ENCODE assay signal across 8 cellular contexts in the genomic region with DNA sequence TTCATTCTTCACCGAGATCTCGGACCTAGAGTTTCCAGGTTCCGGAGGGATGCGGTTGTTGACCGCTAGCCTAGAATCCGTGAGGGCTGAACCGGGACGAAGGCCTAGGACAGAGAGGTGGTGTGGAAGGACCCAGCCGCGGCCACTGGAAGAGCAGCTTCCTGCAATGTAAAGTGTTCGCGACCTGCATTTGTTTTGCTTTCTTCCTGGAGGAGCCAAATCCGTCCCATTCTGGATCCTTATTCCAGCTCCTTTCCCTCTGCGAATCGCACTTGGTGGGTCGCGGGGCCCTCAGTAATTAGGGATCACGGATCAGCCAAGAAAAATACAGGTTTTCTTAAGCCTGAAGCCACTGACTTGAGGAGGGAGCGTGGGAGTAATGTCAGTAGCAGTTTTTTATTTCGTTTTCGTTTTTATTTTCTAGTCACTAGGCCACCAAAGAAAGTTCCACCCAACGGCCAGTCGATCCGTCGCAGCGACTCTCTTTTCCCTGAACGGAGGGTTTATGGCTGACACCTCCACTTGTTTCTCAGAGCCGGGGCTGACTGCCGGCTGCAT. TPM values are rescaled to one million over a fixed set of nuclear protein-coding genes. Genes with fewer than 3 reads are reported as not detected.
DNase-seq lines count a peak whose midpoint lies in the region; ATAC-seq and TF ChIP-seq lines count a peak whose summit lies in the region.

No MANE protein-coding gene starts in this region.

- H3K4me1 ChIP-seq in GM23338 (ENCODE audit: insufficient read depth), result peaks cover 14% of the 10 kb centered on the region; the same call in 1 of the 2 replicates
- H3K4me1 ChIP-seq in MM.1S (ENCODE audit: low read length), result peaks cover 14% of the 10 kb centered on the region
- H3K4me1 ChIP-seq in effector memory CD4-positive, alpha-beta T cell (ENCODE audit: control insufficient read depth, insufficient read depth, low read length, poor library complexity, severe bottlenecking), result peaks cover 24% of the 10 kb centered on the region
- H3K4me1 ChIP-seq in trophoblast cell (ENCODE audit: control insufficient read depth in 1 of 2, insufficient read depth in 2 of 2, low read length in 2 of 2), result no peaks in the 10 kb centered on the region

- no peak overlapping the region for H4K91ac ChIP-seq in trophoblast cell (ENCODE audit: low read depth, low read length)

- no peak overlapping the region for H2BK5ac ChIP-seq in trophoblast cell (ENCODE audit: low read depth, low read length, poor library complexity)

- peaks cover 72% of the 10 kb centered on the region for H3K27me3 Mint-ChIP-seq in GM23338 (ENCODE audit: insufficient read depth, low read depth, poor library complexity)

- ATAC-seq in GM18858 (IDR thresholded peaks at IDR 0.05; ENCODE audit: unreplicated experiment) (peak; percentile 20), GM23338 (peak; percentile 15; the same call in 1 of the 3 replicates)

- H2BK120ac ChIP-seq in trophoblast cell (ENCODE audit: insufficient read depth, low read length, poor library complexity), result no peak overlapping the region

- peaks cover 3% of the 10 kb centered on the region; the same call in 1 of the 3 replicates for H3K36me3 Mint-ChIP-seq in GM23338 (ENCODE audit: low read depth)

- H3K4me3 ChIP-seq in GM23338 (peak overlapping the region; percentile 54), MM.1S (ENCODE audit: low read length) (peak overlapping the region; percentile 78), trophoblast cell (ENCODE audit: low read depth, low read length) (peak overlapping the region; percentile 65)
- peak overlapping the region; percentile 70 for H3K4me3 ChIP-seq in effector memory CD4-positive, alpha-beta T cell (ENCODE audit: insufficient read depth, low read depth, low read length, poor library complexity, severe bottlenecking)

- in situ Hi-C loops in G401 (cut with HindIII; ENCODE audit: low sequenced_read_pairs), result no loop called here

- H2AK5ac ChIP-seq in trophoblast cell (ENCODE audit: low read length), result no peak overlapping the region

- H3K9me3 Mint-ChIP-seq in GM23338, result peaks cover 45% of the 10 kb centered on the region

- no peak overlapping the region for H3K18ac ChIP-seq in trophoblast cell (ENCODE audit: low read length)

- H4K8ac ChIP-seq in trophoblast cell (ENCODE audit: low read depth, low read length), result no peak overlapping the region

- DNase-seq in GM23338 (ENCODE audit: low spot score) (peak; percentile 47), MM.1S (no peak), trophoblast cell (no peak), dedifferentiated amniotic fluid mesenchymal stem cell (ENCODE audit: extremely low spot score) (no peak), GM19240 (ENCODE audit: insufficient read length, low spot score) (no peak), G401 (ENCODE audit: low spot score) (no peak)
- no peak for DNase-seq in effector memory CD4-positive, alpha-beta T cell

- peaks cover 9% of the 10 kb centered on the region for H4K20me1 ChIP-seq in GM23338 (replicated peaks; ENCODE audit: insufficient read depth)
- H4K20me1 ChIP-seq in MM.1S (ENCODE audit: insufficient read depth, low read length), result no peaks in the 10 kb centered on the region

- no peak overlapping the region for H3K27ac ChIP-seq in GM23338 (ENCODE audit: low read depth)
- H3K27ac ChIP-seq in MM.1S (ENCODE audit: low read length), result peak overlapping the region; percentile 98
- H3K27ac ChIP-seq in effector memory CD4-positive, alpha-beta T cell (ENCODE audit: insufficient read depth, low read length, poor library complexity, severe bottlenecking), result peak overlapping the region; percentile 95
- H3K27ac ChIP-seq in trophoblast cell (ENCODE audit: low read depth, low read length), result no peak overlapping the region

- H3K27me3 ChIP-seq in GM23338 (ENCODE audit: insufficient read depth) (peaks cover 98% of the 10 kb centered on the region), MM.1S (replicated peaks; ENCODE audit: insufficient read depth, low read length) (no peaks in the 10 kb centered on the region), trophoblast cell (ENCODE audit: insufficient read depth, low read length) (peaks cover 38% of the 10 kb centered on the region)
- no peaks in the 10 kb centered on the region for H3K27me3 ChIP-seq in effector memory CD4-positive, alpha-beta T cell (replicated peaks; ENCODE audit: control insufficient read depth, insufficient read depth, low read length, poor library complexity, severe bottlenecking)

- no peak overlapping the region for H3K23ac ChIP-seq in trophoblast cell (ENCODE audit: low read length)

- no peaks in the 10 kb centered on the region for H3K9me2 ChIP-seq in GM23338 (ENCODE audit: insufficient read depth)
- no peaks in the 10 kb centered on the region for H3K9me2 ChIP-seq in MM.1S (replicated peaks; ENCODE audit: insufficient read depth, low read length)

- no peaks in the 10 kb centered on the region; the same call in 1 of the 2 replicates for H3K36me3 ChIP-seq in GM23338 (ENCODE audit: insufficient read depth)
- no peaks in the 10 kb centered on the region for H3K36me3 ChIP-seq in MM.1S (replicated peaks; ENCODE audit: insufficient read depth, low read length)
- no peaks in the 10 kb centered on the region for H3K36me3 ChIP-seq in effector memory CD4-positive, alpha-beta T cell (ENCODE audit: control insufficient read depth, insufficient read depth, low read length)
- no peaks in the 10 kb centered on the region for H3K36me3 ChIP-seq in trophoblast cell (ENCODE audit: control insufficient read depth in 1 of 2, insufficient read depth in 2 of 2, low read length in 2 of 2)

- no peak for TF ChIP-seq CTCF in GM23338 (conservative IDR thresholded peaks at IDR 0.05; ENCODE audit: low read depth in 2 of 2)
- TF ChIP-seq CTCF in MM.1S (IDR thresholded peaks at IDR 0.05; ENCODE audit: low read length), result no peak

- peak overlapping the region; percentile 63 for H3K4me3 Mint-ChIP-seq in GM23338

- H2AFZ ChIP-seq in GM23338 (peak overlapping the region; percentile 89), MM.1S (ENCODE audit: low read length) (peak overlapping the region; percentile 81), trophoblast cell (ENCODE audit: insufficient read depth, low read length, poor library complexity) (peak overlapping the region; percentile 61)

- H3K4ac ChIP-seq in trophoblast cell (ENCODE audit: low read depth, low read length), result no peak overlapping the region

- peak overlapping the region; percentile 86 for H3K4me2 ChIP-seq in GM23338
- peak overlapping the region; percentile 62 for H3K4me2 ChIP-seq in MM.1S (ENCODE audit: low read depth, low read length)
- H3K4me2 ChIP-seq in trophoblast cell (ENCODE audit: low read length), result peak overlapping the region; percentile 89

- peaks cover 6% of the 10 kb centered on the region; the same call in 2 of the 3 replicates for H3K4me1 Mint-ChIP-seq in GM23338

- H3K9ac ChIP-seq in MM.1S (ENCODE audit: low read length), result peak overlapping the region; percentile 93
- no peak overlapping the region for H3K9ac ChIP-seq in trophoblast cell (ENCODE audit: low read length)

- H3K14ac ChIP-seq in trophoblast cell (ENCODE audit: low read length), result no peak overlapping the region

- H3K27ac Mint-ChIP-seq in GM23338, result no peak overlapping the region

- H4K12ac ChIP-seq in trophoblast cell (ENCODE audit: low read depth, low read length), result no peak overlapping the region

- peaks cover 18% of the 10 kb centered on the region; the same call in 1 of the 2 replicates for H3F3A ChIP-seq in GM23338 (replicated peaks; ENCODE audit: low read depth)
- H3F3A ChIP-seq in MM.1S (ENCODE audit: insufficient read depth, low read length), result peaks cover 37% of the 10 kb centered on the region

- H3K79me1 ChIP-seq in trophoblast cell (ENCODE audit: low read length), result no peaks in the 10 kb centered on the region

- no peaks in the 10 kb centered on the region for H3K9me3 ChIP-seq in MM.1S (replicated peaks; ENCODE audit: insufficient read depth, low read length)
- H3K9me3 ChIP-seq in effector memory CD4-positive, alpha-beta T cell (ENCODE audit: control insufficient read depth, low read length), result no peaks in the 10 kb centered on the region
- H3K9me3 ChIP-seq in trophoblast cell (ENCODE audit: insufficient read depth, low read depth, low read length), result peaks cover 15% of the 10 kb centered on the region

- H3K79me2 ChIP-seq in GM23338 (replicated peaks; ENCODE audit: insufficient read depth) (no peaks in the 10 kb centered on the region), MM.1S (ENCODE audit: low read length) (peaks cover 8% of the 10 kb centered on the region; the same call in 1 of the 2 replicates), trophoblast cell (ENCODE audit: control insufficient read depth, insufficient read depth, low read length, poor library complexity) (no peaks in the 10 kb centered on the region)

- no peak overlapping the region for H2BK12ac ChIP-seq in trophoblast cell (ENCODE audit: low read length)

- no CpG with 5 or more reads among the region's 29 CpGs for WGBS in trophoblast cell (ENCODE audit: extremely low coverage, insufficient coverage, insufficient read length)

TF ChIP-seq in GM23338, 12 proteins besides CTCF, POLR2A, EP300 and RAD21:
- TF ChIP-seq EZH2 (IDR thresholded peaks at IDR 0.05; ENCODE audit: low read depth, unreplicated experiment), result peak; percentile 88
- TF ChIP-seq, protein P1, sequence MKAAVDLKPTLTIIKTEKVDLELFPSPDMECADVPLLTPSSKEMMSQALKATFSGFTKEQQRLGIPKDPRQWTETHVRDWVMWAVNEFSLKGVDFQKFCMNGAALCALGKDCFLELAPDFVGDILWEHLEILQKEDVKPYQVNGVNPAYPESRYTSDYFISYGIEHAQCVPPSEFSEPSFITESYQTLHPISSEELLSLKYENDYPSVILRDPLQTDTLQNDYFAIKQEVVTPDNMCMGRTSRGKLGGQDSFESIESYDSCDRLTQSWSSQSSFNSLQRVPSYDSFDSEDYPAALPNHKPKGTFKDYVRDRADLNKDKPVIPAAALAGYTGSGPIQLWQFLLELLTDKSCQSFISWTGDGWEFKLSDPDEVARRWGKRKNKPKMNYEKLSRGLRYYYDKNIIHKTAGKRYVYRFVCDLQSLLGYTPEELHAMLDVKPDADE (IDR thresholded peaks at IDR 0.05), result no peak
TF ChIP-seq in GM23338: peak in this region for 1.

RNA-seq across cellular contexts. Expression of gene ANXA2R, which starts 48.6 kb away (rescaled TPM):
- total RNA-seq in GM23338 (2014; rRNA removed; shearing (Covaris generic)), result 0.21 TPM in 1 of 2 replicates, not detected in the other
- not detected in 2 replicates for polyA plus RNA-seq in GM23338 (2016; fragmentation: Nextera tagmentation; extraction: Ambion mirVana)
- 0.06 and 0.07 TPM in 2 replicates for polyA plus RNA-seq in trophoblast cell (2013)
- total RNA-seq in G401 (2014; rRNA removed; shearing (Covaris generic)), result 0.49 and 1.3 TPM in 2 replicates

Comparison
In these comparisons a context has a peak if more than half of its experiments do, and no peak if none do; other contexts are left out.
1. H3K27ac ChIP-seq: peak in MM.1S (single experiment) and effector memory CD4-positive, alpha-beta T cell (single experiment); none in GM23338 (single experiment) and trophoblast cell (single experiment).
2. Peak in every context shown above with its lines, with median percentiles within 50 percentile points of each other: H2AFZ ChIP-seq, H3K4me2 ChIP-seq and H3K4me3 ChIP-seq.